Comparison of ENCODE assay signal across 10 cellular contexts in genomic region chr1:118335372-118335771, GRCh38.
DNase-seq lines count a peak whose midpoint lies in the region; ATAC-seq and TF ChIP-seq lines count a peak whose summit lies in the region.
"Had no signal": no experiment of that assay in that cellular context is flagged by ENCODE, and none has a peak within 500 bp of the region (broad histone marks: within the 10 kb centered on the region; RNA-seq: fewer than 3 reads in every experiment).

No MANE protein-coding gene starts in this region.

- no peaks in the 10 kb centered on the region for H3K9me3 ChIP-seq in MG63
- H3K9me3 ChIP-seq: heart left ventricle had no signal

- no peaks in the 10 kb centered on the region for H3K27me3 ChIP-seq in MG63
- H3K27me3 ChIP-seq: heart left ventricle had no signal

- no peaks in the 10 kb centered on the region for H3K9me3 Mint-ChIP-seq in nephron
- peaks cover 6 to 10% of the 10 kb centered on the region in 2 donors for H3K9me3 Mint-ChIP-seq in activated naive CD4-positive, alpha-beta T cell treated with anti-CD3 and anti-CD28 coated beads, Interleukin-2, amount 50 U/mL, for 72 hours

- intact Hi-C loops in lower leg skin (cut with DNase I; ENCODE audit: low total_unique reads): no loop called here

- no peaks in the 10 kb centered on the region for H3K36me3 Mint-ChIP-seq in nephron (ENCODE audit: low read depth)
- H3K36me3 Mint-ChIP-seq in activated naive CD4-positive, alpha-beta T cell treated with anti-CD3 and anti-CD28 coated beads, Interleukin-2, amount 50 U/mL, for 72 hours: peaks cover 0 to 4% of the 10 kb centered on the region in 2 donors

- no peak for TF ChIP-seq CTCF in nephron (IDR thresholded peaks at IDR 0.05; ENCODE audit: unreplicated experiment in 3 of 3)
- TF ChIP-seq CTCF in lower leg skin (IDR thresholded peaks at IDR 0.05): no peak

- H3K4me3 ChIP-seq in MG63 (no peak overlapping the region), lower leg skin (ENCODE audit: low read depth, poor library complexity, severe bottlenecking) (no peak overlapping the region)
- H3K4me3 ChIP-seq: heart left ventricle, skin epidermis had no signal

- no peak for TF ChIP-seq POLR2A in lower leg skin (IDR thresholded peaks at IDR 0.05)

- ATAC-seq in GM18861 (IDR thresholded peaks at IDR 0.05; ENCODE audit: unreplicated experiment): peak; percentile 99
- peak; percentile 96 for ATAC-seq in HG02571 (IDR thresholded peaks at IDR 0.05; ENCODE audit: unreplicated experiment)
- no peak for ATAC-seq in activated naive CD4-positive, alpha-beta T cell treated with anti-CD3 and anti-CD28 coated beads, Interleukin-2, amount 50 U/mL, for 72 hours
- ATAC-seq: heart left ventricle had no signal

- H3K4me1 Mint-ChIP-seq in nephron: peaks cover 50% of the 10 kb centered on the region

- no peak overlapping the region for H3K4me3 Mint-ChIP-seq in nephron

- DNase-seq in MG63 (peak; percentile 63), lower leg skin (ENCODE audit: low spot score in 2 of 2) (no peak), NCI-H1105 (lab: John Stamatoyannopoulos, UW) (no peak)
- no peak for DNase-seq in activated naive CD4-positive, alpha-beta T cell treated with anti-CD3 and anti-CD28 coated beads, Interleukin-2, amount 50 U/mL, for 72 hours (ENCODE audit: low spot score in 2 of 2)
- DNase-seq in activated naive CD4-positive, alpha-beta T cell (lab: John Stamatoyannopoulos, UW): no peak
- DNase-seq: heart left ventricle had no signal

- peaks cover 3% of the 10 kb centered on the region for H3K27me3 Mint-ChIP-seq in nephron (ENCODE audit: low read depth)

- H3K27ac Mint-ChIP-seq in nephron: peak overlapping the region; percentile 51 to 71 (median 61)
- H3K27ac Mint-ChIP-seq in activated naive CD4-positive, alpha-beta T cell treated with anti-CD3 and anti-CD28 coated beads, Interleukin-2, amount 50 U/mL, for 72 hours: no peak overlapping the region

- H3K36me3 ChIP-seq in MG63: no peaks in the 10 kb centered on the region
- H3K36me3 ChIP-seq: heart left ventricle had no signal

- 33 to 37% methylated on average over 2 of the region's 2 CpGs for whole genome bisulfite sequencing in lower leg skin, 2 donors

Comparison
In these comparisons a context has a peak if more than half of its experiments do, and no peak if none do; other contexts are left out.
1. ATAC-seq: peak in GM18861 (single experiment) and HG02571 (single experiment); none in activated naive CD4-positive, alpha-beta T cell treated with anti-CD3 and anti-CD28 coated beads, Interleukin-2, amount 50 U/mL, for 72 hours (0 of 2).
2. H3K27ac Mint-ChIP-seq: peak in nephron (3 of 3); none in activated naive CD4-positive, alpha-beta T cell treated with anti-CD3 and anti-CD28 coated beads, Interleukin-2, amount 50 U/mL, for 72 hours (0 of 2).